8 cellular contexts compared by ENCODE assay signal in genomic region chr6:132530293-132530974, GRCh38. TPM values are rescaled to one million over a fixed set of nuclear protein-coding genes. Genes with fewer than 3 reads are reported as not detected.
DNase-seq lines count a peak whose midpoint lies in the region; ATAC-seq, FAIRE-seq and TF ChIP-seq lines count a peak whose summit lies in the region.

No MANE protein-coding gene starts in this region.

- no peaks in the 10 kb centered on the region for H3K9me2 ChIP-seq in MM.1S (replicated peaks; ENCODE audit: insufficient read depth, low read length)

- H3F3A ChIP-seq in MM.1S (ENCODE audit: insufficient read depth, low read length): no peaks in the 10 kb centered on the region

- intact Hi-C loops in left cardiac atrium (cut with DNase I): loop anchor here (10.0 kb wide), 2 partner anchors 234 to 1024 kb away; no protein-coding TSS in a partner anchor

- peak overlapping the region; percentile 92 for H3K4me2 ChIP-seq in MM.1S (ENCODE audit: low read depth, low read length)

- no peaks in the 10 kb centered on the region for H3K27me3 ChIP-seq in MM.1S (replicated peaks; ENCODE audit: insufficient read depth, low read length)

- H3K9me3 ChIP-seq in MM.1S (replicated peaks; ENCODE audit: insufficient read depth, low read length): no peaks in the 10 kb centered on the region

- H2AFZ ChIP-seq in MM.1S (ENCODE audit: low read length): peak overlapping the region; percentile 87

- H3K4me3 ChIP-seq in MM.1S (ENCODE audit: low read length) (peak overlapping the region; percentile 39), retinal pigment epithelial cell (ENCODE audit: low read length) (no peak overlapping the region)

- no peaks in the 10 kb centered on the region for H3K36me3 ChIP-seq in MM.1S (replicated peaks; ENCODE audit: insufficient read depth, low read length)

- TF ChIP-seq CTCF in MM.1S (IDR thresholded peaks at IDR 0.05; ENCODE audit: low read length) (peak; percentile 63), retinal pigment epithelial cell (conservative IDR thresholded peaks at IDR 0.05; ENCODE audit: low read depth, low read length) (peak; percentile 71)

- no peaks in the 10 kb centered on the region for H4K20me1 ChIP-seq in MM.1S (ENCODE audit: insufficient read depth, low read length)

- peak; percentile 11 for FAIRE-seq in H54 (lab: Jason Lieb, UNC)

- H3K4me1 ChIP-seq in MM.1S (ENCODE audit: low read length): no peaks in the 10 kb centered on the region

- TF ChIP-seq POLR2A in H54 (IDR thresholded peaks at IDR 0.05; ENCODE audit: low read depth, low read length): no peak

- H3K79me2 ChIP-seq in MM.1S (ENCODE audit: low read length): no peaks in the 10 kb centered on the region

- H3K27ac ChIP-seq in MM.1S (ENCODE audit: low read length): no peak overlapping the region

- peak; percentile 62 for DNase-seq in EL
- no peak for DNase-seq in H54 (ENCODE audit: insufficient read length, low spot score)
- DNase-seq in MM.1S: peak; percentile 71
- DNase-seq in activated naive CD8-positive, alpha-beta T cell treated with anti-CD3 and anti-CD28 coated beads, Interleukin-2, amount 50 U/mL, for 16 hours (ENCODE audit: low read depth, low spot score): peak; percentile 62
- peak; percentile 48 for DNase-seq in left cardiac atrium
- DNase-seq in retinal pigment epithelial cell (ENCODE audit: low read depth): no peak
- no peak for DNase-seq in COLO829 (ENCODE audit: low spot score)

- ATAC-seq in SK-N-SH treated with all-trans-retinoic acid at 6 μM for 48 hours (peak; percentile 92), left cardiac atrium (peak; percentile 64 to 72)

- H3K9ac ChIP-seq in MM.1S (ENCODE audit: low read length): no peak overlapping the region; the same call in 1 of the 2 replicates

TF ChIP-seq in SK-N-SH treated with all-trans-retinoic acid at 6 μM for 48 hours, 23 proteins besides CTCF, POLR2A, EP300 and RAD21:
- TF ChIP-seq ZFP3 (CRISPR knock-in tag; IDR thresholded peaks at IDR 0.05) (no peak), SNAI2 (CRISPR knock-in tag; IDR thresholded peaks at IDR 0.05) (no peak), TSHZ2 (CRISPR knock-in tag; IDR thresholded peaks at IDR 0.05) (no peak)

RNA-seq across cellular contexts. Expression of gene TAAR9, which starts 7.6 kb away (rescaled TPM):
- not detected for total RNA-seq in left cardiac atrium

RNA-seq across cellular contexts. Expression of gene STX7, which starts 17.5 kb away (rescaled TPM):
- 10 to 100 TPM; 46.4 to 53.0 TPM for total RNA-seq in left cardiac atrium

RNA-seq across cellular contexts. Expression of gene TAAR8, which starts 22.0 kb away (rescaled TPM):
- not detected for total RNA-seq in left cardiac atrium

RNA-seq across cellular contexts. Expression of gene TAAR6, which starts 39.7 kb away (rescaled TPM):
- total RNA-seq in left cardiac atrium: not detected

RNA-seq across cellular contexts. Expression of gene TAAR5, which starts 59.1 kb away (rescaled TPM):
- not detected for total RNA-seq in left cardiac atrium

Comparison
In these comparisons a context has a peak if more than half of its experiments do, and no peak if none do; other contexts are left out.
1. DNase-seq: peak in EL (single experiment), MM.1S (single experiment), activated naive CD8-positive, alpha-beta T cell treated with anti-CD3 and anti-CD28 coated beads, Interleukin-2, amount 50 U/mL, for 16 hours (single experiment) and left cardiac atrium (single experiment); none in H54 (single experiment), retinal pigment epithelial cell (single experiment) and COLO829 (single experiment).